In the genomic region with DNA sequence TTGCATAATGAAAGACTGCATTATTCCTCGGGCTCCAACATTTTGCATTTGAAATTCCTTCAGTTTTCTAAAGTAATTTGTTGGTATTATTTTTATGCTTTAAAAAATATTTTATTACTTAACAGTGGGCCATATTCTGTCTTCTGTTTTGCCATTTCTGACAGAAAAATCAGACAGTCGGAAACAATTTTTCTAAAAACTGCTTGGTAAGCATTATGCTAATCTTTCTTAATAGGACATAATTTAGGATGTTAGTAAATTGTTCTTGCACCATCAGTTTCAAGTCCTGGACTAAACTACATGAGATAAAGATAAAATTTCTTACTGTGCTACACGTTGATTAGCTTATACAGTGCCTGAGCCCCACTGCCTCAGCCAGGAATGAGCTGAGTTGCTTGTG, we compare ENCODE assay signal across 30 cellular contexts.
"Had no signal": no experiment of that assay in that cellular context is flagged by ENCODE, and none has a peak within 500 bp of the region (broad histone marks: within the 10 kb centered on the region; RNA-seq: fewer than 3 reads in every experiment).

No MANE protein-coding gene starts in this region.

- H3K27me3 ChIP-seq: ascending aorta, esophagus squamous epithelium, ovary, suprapubic skin, tibial artery, upper lobe of right lung had no signal

- H3K27ac ChIP-seq: esophagus squamous epithelium, ovary, suprapubic skin, upper lobe of right lung had no signal

- H3K4me3 ChIP-seq: ascending aorta, coronary artery, esophagus squamous epithelium, ovary, skin epidermis, suprapubic skin, tibial artery, upper lobe of right lung had no signal

- H3K36me3 ChIP-seq: ascending aorta, esophagus squamous epithelium, ovary, suprapubic skin, tibial artery, upper lobe of right lung had no signal

- H3K9me3 ChIP-seq: ascending aorta, esophagus squamous epithelium, ovary, suprapubic skin, tibial artery, upper lobe of right lung had no signal

- FAIRE-seq: keratinocyte had no signal

- ATAC-seq: left cardiac atrium; sciatic nerve; stimulated activated memory B cell treated with anti-CD40 and anti-IgM and Interleukin-4, amounts not matched to agents 10 μg/mL and 1 μg/mL and 100 μg/mL, for 72 hours; stimulated activated naive CD8-positive, alpha-beta T cell treated with anti-CD3 and anti-CD28 coated beads, Interleukin-15, amount 100 ng/mL, for 72 hours; T-helper 17 cell; upper lobe of right lung; WTC11 had no signal

- DNase-seq: activated CD4-positive, alpha-beta memory T cell treated with anti-CD3 and anti-CD28 coated beads, Interleukin-2, amount 10 ng/mL, durations not matched to agents 7 days and 5 days; activated CD4-positive, alpha-beta T cell treated with anti-CD3 and anti-CD28 coated beads for 1 hour; activated CD4-positive, alpha-beta T cell treated with anti-CD3 and anti-CD28 coated beads, Interleukin-2, amount 10 ng/mL, durations not matched to agents 7 days and 5 days; activated CD8-positive, alpha-beta memory T cell treated with anti-CD3 and anti-CD28 coated beads, Interleukin-2, amount 50 U/mL, for 48 hours; activated gamma-delta T cell; activated naive CD4-positive, alpha-beta T cell treated with anti-CD3 and anti-CD28 coated beads, Interleukin-2, amount 10 ng/mL, durations not matched to agents 7 days and 5 days; activated naive CD8-positive, alpha-beta T cell treated with anti-CD3 and anti-CD28 coated beads, Interleukin-2, amount 10 ng/mL, durations not matched to agents 7 days and 5 days; activated T-cell treated with anti-CD3 and anti-CD28 coated beads, Interleukin-2, amount 50 U/mL, for 24 hours; esophagus squamous epithelium; foreskin melanocyte; hippocampal formation; left cardiac atrium; naive B cell; ovary; stimulated activated CD4-positive, alpha-beta T cell treated with anti-CD3 and anti-CD28 coated beads, Interleukin-1b, Interleukin-23, amount 100 ng/mL, for 48 hours; stimulated activated CD4-positive, alpha-beta T cell treated with anti-CD3 and anti-CD28 coated beads, Interleukin-4, amount 100 ng/mL, for 4 hours; stimulated activated CD8-positive, alpha-beta memory T cell treated with anti-CD3 and anti-CD28 coated beads, Interleukin-4, amount 100 ng/mL, for 48 hours; stimulated activated naive CD8-positive, alpha-beta T cell treated with anti-CD3 and anti-CD28 coated beads, Interleukin-15, amount 100 ng/mL, for 72 hours; T-helper 17 cell; T1000; tibial artery; upper lobe of right lung had no signal
